ENCODE assay signal across 8 cellular contexts in genomic region chr6:83057705-83058321, GRCh38. TPM values are rescaled to one million over a fixed set of nuclear protein-coding genes. Genes with fewer than 3 reads are reported as not detected.
DNase-seq lines count a peak whose midpoint lies in the region; ATAC-seq and TF ChIP-seq lines count a peak whose summit lies in the region.

No MANE protein-coding gene starts in this region.

- no peaks in the 10 kb centered on the region for H3K9me3 ChIP-seq in stomach

- peak in 5 of 7 experiments; percentile 34 to 61 (median 45) for TF ChIP-seq CTCF in stomach (IDR thresholded peaks at IDR 0.05)

- intact Hi-C loops in stomach (cut with DNase I; ENCODE audit: low total_unique reads) = loop anchor here (10.0 kb wide), 1 partner anchor 793 kb away; no protein-coding TSS in a partner anchor

- peaks cover 0 to 7% (median 3%) of the 10 kb centered on the region in 4 donors for H3K4me1 ChIP-seq in stomach

- peaks cover 0 to 17% (median 11%) of the 10 kb centered on the region in 4 donors for H3K36me3 ChIP-seq in stomach

- WGBS in stomach, 5 donors = 22 to 32% (median 26%) methylated on average over 4 of the region's 4 CpGs

- DNase-seq in DMS153 treated with DMSO at 0.1 percent for 48 hours (lab: John Stamatoyannopoulos, UW; ENCODE audit: unreplicated experiment) = peak; percentile 45
- peak; percentile 21 for DNase-seq in NCI-H2171 (lab: John Stamatoyannopoulos, UW)
- peak; percentile 49 for DNase-seq in amniotic epithelial cell (ENCODE audit: low read depth)
- peak in 27 of 51 donors; percentile 2 to 51 (median 24) for DNase-seq in hypothalamus (lab: John Stamatoyannopoulos, UW)
- DNase-seq in stomach = no peak
- no peak for DNase-seq in epidermal melanocyte (ENCODE audit: insufficient read length, low spot score)

- TF ChIP-seq POLR2A in stomach (IDR thresholded peaks at IDR 0.05) = no peak

- H3K27me3 ChIP-seq in stomach = no peaks in the 10 kb centered on the region

- no peak overlapping the region for H3K4me3 ChIP-seq in stomach

- TF ChIP-seq EP300 in stomach (IDR thresholded peaks at IDR 0.05) = no peak

- peak; percentile 83 for ATAC-seq in GM18868 (IDR thresholded peaks at IDR 0.05; ENCODE audit: unreplicated experiment)
- ATAC-seq in HG03039 (IDR thresholded peaks at IDR 0.05; ENCODE audit: unreplicated experiment) = peak; percentile 77

- no peak overlapping the region for H3K27ac ChIP-seq in stomach

RNA-seq across cellular contexts. Expression of gene UBE3D, which starts 7.8 kb away (rescaled TPM):
- total RNA-seq in stomach = 10 to 100 TPM in 4 of 5 donors, 1 to 10 TPM in 1; 5.5 to 33.3 (median 21.3) TPM
- polyA plus RNA-seq in stomach = 1 to 10 TPM; 1.5 to 4.0 (median 2.9) TPM

RNA-seq across cellular contexts. Expression of gene DOP1A, which starts 9.7 kb away (rescaled TPM):
- 10 to 100 TPM; 11.6 to 68.3 (median 21.6) TPM for total RNA-seq in stomach
- 1 to 10 TPM; 2.6 to 6.0 (median 2.6) TPM for polyA plus RNA-seq in stomach

Comparison
In these comparisons a context has a peak if more than half of its experiments do, and no peak if none do; other contexts are left out.
1. DNase-seq: peak in DMS153 treated with DMSO at 0.1 percent for 48 hours (single experiment), NCI-H2171 (single experiment), amniotic epithelial cell (single experiment) and hypothalamus (27 of 51); none in stomach (single experiment) and epidermal melanocyte (single experiment).